8 cellular contexts compared by ENCODE assay signal in the genomic region with DNA sequence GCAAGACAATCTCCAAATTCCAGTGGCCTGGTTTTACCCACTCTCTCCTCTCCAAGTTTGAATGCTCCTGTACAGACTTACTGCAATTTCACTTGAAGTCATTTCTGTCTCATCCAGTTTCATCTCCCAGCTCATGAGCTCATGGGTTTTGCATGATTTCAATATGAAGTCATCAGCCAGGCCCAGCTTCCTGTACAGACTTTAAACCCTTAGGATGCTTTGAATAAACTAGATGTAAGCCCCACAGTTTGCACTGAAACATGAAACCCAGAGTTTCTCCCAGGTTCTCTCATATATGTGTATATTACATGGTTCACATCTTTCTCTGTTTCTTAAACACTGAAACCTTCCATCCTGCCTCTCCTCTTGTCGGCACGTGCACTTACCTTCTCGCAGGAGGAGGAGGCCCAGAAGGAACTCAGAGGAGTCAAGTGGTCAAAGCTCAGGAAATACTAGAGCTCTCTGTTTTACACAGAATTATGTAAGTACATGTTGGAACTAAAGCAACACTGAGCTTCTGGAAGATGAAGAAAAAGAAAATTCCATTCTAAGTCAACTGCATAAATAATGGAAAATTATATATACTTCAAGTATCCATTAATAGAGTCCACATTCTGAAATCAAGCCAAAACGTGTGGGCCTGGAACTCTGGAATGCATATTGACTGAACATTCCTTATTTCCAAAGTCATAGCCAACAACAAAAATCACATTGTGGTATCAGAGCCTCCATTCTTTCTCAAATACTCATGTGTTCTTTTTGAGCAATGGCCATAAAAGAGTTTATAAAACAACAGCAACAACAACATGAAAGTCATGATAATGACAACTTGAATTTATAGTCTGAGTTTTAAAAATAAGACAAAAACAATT.
DNase-seq lines count a peak whose midpoint lies in the region; ATAC-seq and TF ChIP-seq lines count a peak whose summit lies in the region.

No MANE protein-coding gene starts in this region.

- intact Hi-C loops in Calu3 (cut with micrococcal nuclease; ENCODE audit: unreplicated experiment) = no loop called here

- H3K36me3 Mint-ChIP-seq in Calu3 (ENCODE audit: insufficient read depth, unreplicated experiment) (no peaks in the 10 kb centered on the region), glutamatergic neuron (ENCODE audit: unreplicated experiment) (no peaks in the 10 kb centered on the region)

- H3K4me3 Mint-ChIP-seq in Calu3 (ENCODE audit: low read depth, unreplicated experiment) (no peak overlapping the region), glutamatergic neuron (ENCODE audit: unreplicated experiment) (no peak overlapping the region)

- H3K27ac Mint-ChIP-seq in Calu3 (ENCODE audit: unreplicated experiment) (peak overlapping the region; percentile 57), glutamatergic neuron (ENCODE audit: unreplicated experiment) (no peak overlapping the region)

- H3K4me1 Mint-ChIP-seq in Calu3 (ENCODE audit: low read depth, unreplicated experiment) (peaks cover 38% of the 10 kb centered on the region), glutamatergic neuron (ENCODE audit: low read depth, unreplicated experiment) (peaks cover under 1% of the 10 kb centered on the region)

- H3K27me3 Mint-ChIP-seq in Calu3 (ENCODE audit: unreplicated experiment) (no peaks in the 10 kb centered on the region), glutamatergic neuron (ENCODE audit: unreplicated experiment) (no peaks in the 10 kb centered on the region)

- CTCF ChIA-PET in Calu3 (lab: Charles Lee) = interaction anchor here (0.5 to 1.0 kb wide), 3 partner anchors 51 to 92 kb away, joined by 3 to 6 read pairs (median 5); no protein-coding TSS in a partner anchor

- TF ChIP-seq CTCF in Calu3 (IDR thresholded peaks at IDR 0.05; ENCODE audit: unreplicated experiment) (no peak), GM20000 (IDR thresholded peaks at IDR 0.05; ENCODE audit: extremely low read depth, missing control alignments) (no peak), glutamatergic neuron (IDR thresholded peaks at IDR 0.05; ENCODE audit: partially characterized antibody, unreplicated experiment) (no peak)

- BruUV-seq in Calu3 (replicated peaks; lab: Mats Ljungman, UMichigan) = no TSS peak

- ATAC-seq in HG03469 (IDR thresholded peaks at IDR 0.05; ENCODE audit: unreplicated experiment) = peak; percentile 76

- H3K9me3 Mint-ChIP-seq in Calu3 (ENCODE audit: low read depth, unreplicated experiment) = no peaks in the 10 kb centered on the region
- H3K9me3 Mint-ChIP-seq in glutamatergic neuron (ENCODE audit: unreplicated experiment) = peaks cover 1% of the 10 kb centered on the region

- DNase-seq in Calu3 (no peak), GM20000 (ENCODE audit: low spot score) (peak; percentile 37), fibroblast of gingiva (ENCODE audit: low read depth) (peak; percentile 92), glutamatergic neuron (no peak), NCI-H187 (lab: John Stamatoyannopoulos, UW) (no peak), SHP77 (lab: John Stamatoyannopoulos, UW) (no peak)
- DNase-seq in activated CD4-positive, CD25-positive, alpha-beta regulatory T cell treated with anti-CD3 and anti-CD28 coated beads, Interleukin-2, amount 50 U/mL, for 72 hours = no peak

Comparison
In these comparisons a context has a peak if more than half of its experiments do, and no peak if none do; other contexts are left out.
1. DNase-seq: peak in GM20000 (single experiment) and fibroblast of gingiva (single experiment); none in Calu3 (single experiment), glutamatergic neuron (single experiment), NCI-H187 (0 of 2), SHP77 (0 of 2) and activated CD4-positive, CD25-positive, alpha-beta regulatory T cell treated with anti-CD3 and anti-CD28 coated beads, Interleukin-2, amount 50 U/mL, for 72 hours (single experiment).